In genomic region chr14:64942531-64943111, GRCh38 we compare ENCODE assay signal across 13 cellular contexts. TPM values are rescaled to one million over a fixed set of nuclear protein-coding genes. Genes with fewer than 3 reads are reported as not detected.
DNase-seq lines count a peak whose midpoint lies in the region; ATAC-seq, FAIRE-seq and TF ChIP-seq lines count a peak whose summit lies in the region.
"Had no signal": no experiment of that assay in that cellular context is flagged by ENCODE, and none has a peak within 500 bp of the region (broad histone marks: within the 10 kb centered on the region; RNA-seq: fewer than 3 reads in every experiment).

GPX2 (minus strand) TSS chr14:64942745; CDS start chr14:64942726, 19 bp downstream.

- ATAC-seq in GM21717 (IDR thresholded peaks at IDR 0.05; ENCODE audit: unreplicated experiment) = no peak
- no peak for ATAC-seq in GM19328 (IDR thresholded peaks at IDR 0.05; ENCODE audit: unreplicated experiment)

- H3K27me3 ChIP-seq in duodenal mucosa (ENCODE audit: control insufficient read depth in 1 of 2, insufficient read depth in 2 of 2, low read length in 2 of 2) (no peaks in the 10 kb centered on the region), small intestine (ENCODE audit: control insufficient read depth in 2 of 2, insufficient read depth in 2 of 2, low read length in 2 of 2) (no peaks in the 10 kb centered on the region), neural progenitor cell (no peaks in the 10 kb centered on the region)
- H3K27me3 ChIP-seq: thyroid gland had no signal

- peaks cover 10% of the 10 kb centered on the region for H4K20me1 ChIP-seq in neural progenitor cell (ENCODE audit: low read depth)

- no peak for TF ChIP-seq CTCF in neural progenitor cell (IDR thresholded peaks at IDR 0.05)

- no peaks in the 10 kb centered on the region for H3F3A ChIP-seq in neural progenitor cell (ENCODE audit: low read depth)

- H3K4me1 ChIP-seq in duodenal mucosa (ENCODE audit: control insufficient read depth in 1 of 2, insufficient read depth in 2 of 2, low read length in 2 of 2) (peaks cover 51 to 67% of the 10 kb centered on the region in 2 donors), small intestine (ENCODE audit: control insufficient read depth in 2 of 2, insufficient read depth in 1 of 2, low read depth in 1 of 2, low read length in 1 of 2) (peaks cover 9 to 16% of the 10 kb centered on the region in 2 donors), neural progenitor cell (no peaks in the 10 kb centered on the region)
- H3K4me1 ChIP-seq: thyroid gland had no signal

- H3K27me3 Mint-ChIP-seq in neural progenitor cell (ENCODE audit: insufficient read depth, low read depth) = peaks cover 5% of the 10 kb centered on the region

- no peak within 1 kb of the TSS for H3K4me3 Mint-ChIP-seq in neural progenitor cell

- peak; percentile 17 for DNase-seq in SIG-M5 treated with dmso at 0.1 percent for 504 hours (lab: John Stamatoyannopoulos, UW; ENCODE audit: unreplicated experiment)
- DNase-seq in SIG-M5 (lab: John Stamatoyannopoulos, UW) = no peak
- peak; percentile 83 for DNase-seq in NCI-H2196 (lab: John Stamatoyannopoulos, UW; ENCODE audit: unreplicated experiment)
- DNase-seq in small intestine = peak; percentile 95
- no peak for DNase-seq in neural progenitor cell (ENCODE audit: low spot score)
- DNase-seq: central memory CD4-positive, alpha-beta T cell; MM.1S; thyroid gland had no signal

- no peaks in the 10 kb centered on the region for H3K9me3 ChIP-seq in duodenal mucosa (ENCODE audit: control insufficient read depth in 1 of 2, low read length in 2 of 2)
- no peaks in the 10 kb centered on the region for H3K9me3 ChIP-seq in small intestine (ENCODE audit: control insufficient read depth, low read depth)
- H3K9me3 ChIP-seq in neural progenitor cell (ENCODE audit: low read depth) = no peaks in the 10 kb centered on the region
- H3K9me3 ChIP-seq: thyroid gland had no signal

- H3K4me2 ChIP-seq in neural progenitor cell = no peak within 1 kb of the TSS

- H3K36me3 ChIP-seq in duodenal mucosa (ENCODE audit: control insufficient read depth in 1 of 2, insufficient read depth in 2 of 2, low read length in 2 of 2) (peaks cover 0 to 11% of the 10 kb centered on the region in 2 donors), small intestine (ENCODE audit: control insufficient read depth in 2 of 2, insufficient read depth in 2 of 2, low read length in 2 of 2) (peaks cover 0 to 2% of the 10 kb centered on the region in 2 donors), neural progenitor cell (no peaks in the 10 kb centered on the region)
- H3K36me3 ChIP-seq: thyroid gland had no signal

- no peak within 1 kb of the TSS for H2AFZ ChIP-seq in neural progenitor cell (replicated peaks)

- H3K36me3 Mint-ChIP-seq in neural progenitor cell = peaks cover 10% of the 10 kb centered on the region

- no peak within 1 kb of the TSS for H3K27ac Mint-ChIP-seq in neural progenitor cell

- FAIRE-seq in small intestine (lab: Jason Lieb, UNC) = peak; percentile 47
- FAIRE-seq: A204.1, TTC549 had no signal

- no peaks in the 10 kb centered on the region for H3K4me1 Mint-ChIP-seq in neural progenitor cell

- peak within 1 kb of the TSS; percentile 53 for H3K27ac ChIP-seq in duodenal mucosa (ENCODE audit: low read depth, low read length)
- H3K27ac ChIP-seq in small intestine (ENCODE audit: low read depth in 1 of 2, low read length in 1 of 2) = peak within 1 kb of the TSS; percentile 76 to 94
- H3K27ac ChIP-seq in neural progenitor cell = no peak within 1 kb of the TSS
- H3K27ac ChIP-seq: thyroid gland had no signal

- WGBS in small intestine, 3 donors = 13 to 61% (median 38%) methylated on average over 13 of the region's 13 CpGs

- H3K4me3 ChIP-seq in duodenal mucosa (ENCODE audit: low read depth in 1 of 2, low read length in 2 of 2) = peak within 1 kb of the TSS; percentile 62 to 73
- peak within 1 kb of the TSS; percentile 27 to 31 for H3K4me3 ChIP-seq in small intestine (ENCODE audit: low read depth in 1 of 2, low read length in 2 of 2)
- no peak within 1 kb of the TSS for H3K4me3 ChIP-seq in neural progenitor cell
- H3K4me3 ChIP-seq: thyroid gland had no signal

- no peaks in the 10 kb centered on the region for H3K79me2 ChIP-seq in neural progenitor cell (ENCODE audit: low read depth)

- H3K9ac ChIP-seq in duodenal mucosa (ENCODE audit: low read depth in 1 of 2, low read length in 2 of 2) (peak within 1 kb of the TSS; percentile 64 to 70), neural progenitor cell (no peak within 1 kb of the TSS)

- H3K9me3 Mint-ChIP-seq in neural progenitor cell = no peaks in the 10 kb centered on the region

RNA-seq across cellular contexts. Expression of gene GPX2, which starts in this region (rescaled TPM):
- polyA plus RNA-seq in small intestine = 1,000 to 10,000 TPM in 1 of 3 donors, 10 to 100 TPM in 2; 49.2 to 1,000 (median 58.9) TPM
- total RNA-seq in neural progenitor cell (ENCODE audit: low replicate concordance) = not detected in 2 replicates

Comparison
In these comparisons a context has a peak if more than half of its experiments do, and no peak if none do; other contexts are left out.
1. DNase-seq: peak in SIG-M5 treated with dmso at 0.1 percent for 504 hours (single experiment), NCI-H2196 (single experiment) and small intestine (single experiment); none in SIG-M5 (single experiment) and neural progenitor cell (single experiment).